Comparison of ENCODE assay signal across 1 cellular context in the genomic region with DNA sequence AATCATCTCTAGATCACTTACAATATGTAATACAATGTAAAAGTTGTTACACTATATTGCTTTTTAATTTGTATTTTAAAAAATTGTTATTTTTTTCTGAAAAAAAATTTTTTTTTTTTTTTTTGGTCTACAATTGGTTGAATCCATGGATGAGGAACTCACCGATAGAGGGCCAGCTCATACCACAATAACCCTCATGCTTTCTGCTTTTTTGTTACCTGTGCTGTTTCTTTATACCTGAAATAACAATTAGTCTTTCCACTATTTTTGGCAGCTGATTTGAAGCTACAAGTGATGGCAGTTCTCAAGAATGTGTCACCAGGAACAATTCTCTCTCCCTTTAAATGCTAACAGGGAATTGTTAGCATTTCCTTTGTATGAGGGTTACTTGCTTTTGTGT.
TF ChIP-seq lines count a peak whose summit lies in the region.

No MANE protein-coding gene starts in this region.

TF ChIP-seq in SK-N-SH treated with all-trans-retinoic acid at 6 μM for 48 hours, 23 proteins besides CTCF, POLR2A, EP300 and RAD21 (continued from another document):
- TF ChIP-seq TSHZ2 (CRISPR knock-in tag; IDR thresholded peaks at IDR 0.05) = no peak
- no peak for TF ChIP-seq ESRRG (CRISPR knock-in tag; IDR thresholded peaks at IDR 0.05)
- TF ChIP-seq RARB (CRISPR knock-in tag; IDR thresholded peaks at IDR 0.05) = no peak
- TF ChIP-seq ARNTL (CRISPR knock-in tag; IDR thresholded peaks at IDR 0.05; ENCODE audit: borderline replicate concordance, low read depth) = no peak
- no peak for TF ChIP-seq CSRNP3 (CRISPR knock-in tag; IDR thresholded peaks at IDR 0.05)
- TF ChIP-seq ZFP3 (CRISPR knock-in tag; IDR thresholded peaks at IDR 0.05) = no peak
- TF ChIP-seq SNAI2 (CRISPR knock-in tag; IDR thresholded peaks at IDR 0.05) = no peak
- no peak for TF ChIP-seq TCF4 (CRISPR knock-in tag; IDR thresholded peaks at IDR 0.05; ENCODE audit: borderline replicate concordance)
- TF ChIP-seq ZFP30 (CRISPR knock-in tag; IDR thresholded peaks at IDR 0.05) = no peak
- TF ChIP-seq ZNF8 (CRISPR knock-in tag; IDR thresholded peaks at IDR 0.05) = no peak
- TF ChIP-seq ZNF565 (CRISPR knock-in tag; conservative IDR thresholded peaks at IDR 0.05; ENCODE audit: low read depth) = no peak
- no peak for TF ChIP-seq ISL1 (CRISPR knock-in tag; IDR thresholded peaks at IDR 0.05)
- no peak for TF ChIP-seq GLIS3 (CRISPR knock-in tag; IDR thresholded peaks at IDR 0.05)
- TF ChIP-seq PPARA (CRISPR knock-in tag; IDR thresholded peaks at IDR 0.05; ENCODE audit: borderline replicate concordance) = no peak
- no peak for TF ChIP-seq POU6F1 (CRISPR knock-in tag; IDR thresholded peaks at IDR 0.05; ENCODE audit: borderline replicate concordance, low read depth)
